ENCODE assay signal across 14 cellular contexts in genomic region chr3:15500107-15500724, GRCh38. TPM values are rescaled to one million over a fixed set of nuclear protein-coding genes. Genes with fewer than 3 reads are reported as not detected.
DNase-seq lines count a peak whose midpoint lies in the region; ATAC-seq and TF ChIP-seq lines count a peak whose summit lies in the region.
"Had no signal": no experiment of that assay in that cellular context is flagged by ENCODE, and none has a peak within 500 bp of the region (broad histone marks: within the 10 kb centered on the region; RNA-seq: fewer than 3 reads in every experiment).

No MANE protein-coding gene starts in this region.

- H3K4me1 ChIP-seq in gastrocnemius medialis, result peaks cover 72% of the 10 kb centered on the region in 2 donors

- peak; percentile 88 for ATAC-seq in activated CD4-positive, alpha-beta T cell treated with anti-CD3 and anti-CD28 coated beads for 36 hours
- ATAC-seq in gastrocnemius medialis, result no peak
- ATAC-seq in GM21737 (IDR thresholded peaks at IDR 0.05; ENCODE audit: unreplicated experiment), result no peak
- ATAC-seq: HepG2 had no signal

- no peak for DNase-seq in activated CD4-positive, alpha-beta T cell treated with anti-CD3 and anti-CD28 coated beads for 36 hours
- DNase-seq in activated CD4-positive, alpha-beta T cell treated with anti-CD3 and anti-CD28 coated beads for 4 hours, result no peak
- DNase-seq in GM20000 (ENCODE audit: low spot score) (peak; percentile 37), gastrocnemius medialis (no peak), cardiac septum (ENCODE audit: low spot score) (no peak), mesothelial cell of epicardium (ENCODE audit: low spot score in 2 of 2, unreplicated experiment in 2 of 2) (no peak)
- DNase-seq in T-helper 2 cell treated with Interferon-gamma antibody and Interleukin-4, amounts not matched to agents 5 μg/mL and 100 μg/mL, for 36 hours (ENCODE audit: low spot score), result peak; percentile 29
- DNase-seq: DMS79, erythroblast, retina, transverse colon had no signal

- no peak for TF ChIP-seq POLR2A in gastrocnemius medialis (IDR thresholded peaks at IDR 0.05)

- no peaks in the 10 kb centered on the region for H3K36me3 Mint-ChIP-seq in activated CD4-positive, alpha-beta T cell treated with anti-CD3 and anti-CD28 coated beads for 36 hours (ENCODE audit: low read depth)
- H3K36me3 Mint-ChIP-seq in T-helper 2 cell treated with Interferon-gamma antibody and Interleukin-4, amounts not matched to agents 5 μg/mL and 100 μg/mL, for 36 hours (ENCODE audit: low read depth), result no peaks in the 10 kb centered on the region
- no peaks in the 10 kb centered on the region for H3K36me3 Mint-ChIP-seq in mesothelial cell of epicardium

- in situ Hi-C loops in gastrocnemius medialis (cut with MboI; ENCODE audit: low sequenced_read_pairs in 4 of 4), result no loop called here

- no peaks in the 10 kb centered on the region for H3K27me3 ChIP-seq in gastrocnemius medialis
- H3K27me3 ChIP-seq: cardiac muscle cell, transverse colon had no signal

- POLR2A ChIA-PET in activated CD4-positive, alpha-beta T cell treated with anti-CD3 and anti-CD28 coated beads for 36 hours (lab: Charles Lee), result no interaction called here

- H3K27ac Mint-ChIP-seq in activated CD4-positive, alpha-beta T cell treated with anti-CD3 and anti-CD28 coated beads for 36 hours, result no peak overlapping the region
- H3K27ac Mint-ChIP-seq in T-helper 2 cell treated with Interferon-gamma antibody and Interleukin-4, amounts not matched to agents 5 μg/mL and 100 μg/mL, for 36 hours, result no peak overlapping the region
- H3K27ac Mint-ChIP-seq in mesothelial cell of epicardium, result no peak overlapping the region

- intact Hi-C loops in activated CD4-positive, alpha-beta T cell treated with anti-CD3 and anti-CD28 coated beads for 36 hours (cut with DNase I, micrococcal nuclease), result no loop called here
- intact Hi-C loops in gastrocnemius medialis (cut with DNase I; ENCODE audit: low total_unique reads) (no loop called here), cardiac septum (cut with DNase I) (no loop called here)

- no peak overlapping the region for H3K4me3 Mint-ChIP-seq in activated CD4-positive, alpha-beta T cell treated with anti-CD3 and anti-CD28 coated beads for 36 hours
- H3K4me3 Mint-ChIP-seq in T-helper 2 cell treated with Interferon-gamma antibody and Interleukin-4, amounts not matched to agents 5 μg/mL and 100 μg/mL, for 36 hours, result no peak overlapping the region
- H3K4me3 Mint-ChIP-seq in mesothelial cell of epicardium, result no peak overlapping the region

- no peaks in the 10 kb centered on the region for H3K9me3 Mint-ChIP-seq in activated CD4-positive, alpha-beta T cell treated with anti-CD3 and anti-CD28 coated beads for 36 hours (ENCODE audit: low read depth)
- H3K9me3 Mint-ChIP-seq in T-helper 2 cell treated with Interferon-gamma antibody and Interleukin-4, amounts not matched to agents 5 μg/mL and 100 μg/mL, for 36 hours, result no peaks in the 10 kb centered on the region
- H3K9me3 Mint-ChIP-seq in mesothelial cell of epicardium, result no peaks in the 10 kb centered on the region

- no peak for TF ChIP-seq CTCF in GM20000 (IDR thresholded peaks at IDR 0.05; ENCODE audit: extremely low read depth, missing control alignments)
- TF ChIP-seq CTCF in gastrocnemius medialis (IDR thresholded peaks at IDR 0.05 in 4 of 5, conservative IDR thresholded peaks at IDR 0.05 in 1 of 5), result no peak
- TF ChIP-seq CTCF in mesothelial cell of epicardium (IDR thresholded peaks at IDR 0.05; ENCODE audit: unreplicated experiment), result no peak

- H3K27ac ChIP-seq in gastrocnemius medialis, result peak overlapping the region; percentile 81 to 88 (median 85)
- H3K27ac ChIP-seq: cardiac muscle cell, transverse colon had no signal

- H3K9me3 ChIP-seq in gastrocnemius medialis, result no peaks in the 10 kb centered on the region
- H3K9me3 ChIP-seq: transverse colon had no signal

- H3K36me3 ChIP-seq in gastrocnemius medialis, result no peaks in the 10 kb centered on the region
- H3K36me3 ChIP-seq: cardiac muscle cell, transverse colon had no signal

- no peak overlapping the region for H3K4me3 ChIP-seq in gastrocnemius medialis
- H3K4me3 ChIP-seq: cardiac muscle cell, transverse colon had no signal

- CTCF ChIA-PET in activated CD4-positive, alpha-beta T cell treated with anti-CD3 and anti-CD28 coated beads for 36 hours (lab: Charles Lee), result interaction anchor here (1.0 to 1.8 kb wide), 2 partner anchors 88 to 233 kb away, joined by 4 read pairs; no protein-coding TSS in a partner anchor

- H3K27me3 Mint-ChIP-seq in activated CD4-positive, alpha-beta T cell treated with anti-CD3 and anti-CD28 coated beads for 36 hours, result no peaks in the 10 kb centered on the region
- no peaks in the 10 kb centered on the region for H3K27me3 Mint-ChIP-seq in T-helper 2 cell treated with Interferon-gamma antibody and Interleukin-4, amounts not matched to agents 5 μg/mL and 100 μg/mL, for 36 hours (ENCODE audit: low read depth)
- no peaks in the 10 kb centered on the region for H3K27me3 Mint-ChIP-seq in mesothelial cell of epicardium (ENCODE audit: low read depth)

- H3K4me1 Mint-ChIP-seq in activated CD4-positive, alpha-beta T cell treated with anti-CD3 and anti-CD28 coated beads for 36 hours, result peaks cover 22% of the 10 kb centered on the region
- peaks cover 18% of the 10 kb centered on the region for H3K4me1 Mint-ChIP-seq in T-helper 2 cell treated with Interferon-gamma antibody and Interleukin-4, amounts not matched to agents 5 μg/mL and 100 μg/mL, for 36 hours (ENCODE audit: low read depth)
- peaks cover 3% of the 10 kb centered on the region for H3K4me1 Mint-ChIP-seq in mesothelial cell of epicardium

RNA-seq across cellular contexts. Expression of gene COLQ, which starts 21.3 kb away (rescaled TPM):
- total RNA-seq in activated CD4-positive, alpha-beta T cell treated with anti-CD3 and anti-CD28 coated beads for 36 hours, result 1 to 10 TPM; 1.1 to 1.3 TPM
- total RNA-seq in gastrocnemius medialis (1 to 10 TPM; 2.8 to 4.7 (median 3.0) TPM), cardiac septum (41.7 TPM), mesothelial cell of epicardium (9.1 to 10.0 TPM (median 10.0 TPM) in 3 replicates)

Comparison
In these comparisons a context has a peak if more than half of its experiments do, and no peak if none do; other contexts are left out.
1. DNase-seq: peak in GM20000 (single experiment) and T-helper 2 cell treated with Interferon-gamma antibody and Interleukin-4, amounts not matched to agents 5 μg/mL and 100 μg/mL, for 36 hours (single experiment); none in activated CD4-positive, alpha-beta T cell treated with anti-CD3 and anti-CD28 coated beads for 36 hours (single experiment), activated CD4-positive, alpha-beta T cell treated with anti-CD3 and anti-CD28 coated beads for 4 hours (0 of 2), gastrocnemius medialis (0 of 2), cardiac septum (single experiment) and mesothelial cell of epicardium (0 of 2).